ENCODE assay signal across 18 cellular contexts in genomic region chr15:65164139-65164538, GRCh38. TPM values are rescaled to one million over a fixed set of nuclear protein-coding genes. Genes with fewer than 3 reads are reported as not detected.
"Had no signal": no experiment of that assay in that cellular context is flagged by ENCODE, and none has a peak within 500 bp of the region (broad histone marks: within the 10 kb centered on the region; RNA-seq: fewer than 3 reads in every experiment).

No MANE protein-coding gene starts in this region.

- H3K4me1 ChIP-seq: esophagus squamous epithelium had no signal

- H3K9me3 Mint-ChIP-seq: effector memory CD8-positive, alpha-beta T cell; naive thymus-derived CD8-positive, alpha-beta T cell; neural crest cell; stimulated activated effector memory CD8-positive, alpha-beta T cell treated with anti-CD3 and anti-CD28 coated beads, Interleukin-12 subunit alpha, Interleukin-12 subunit beta, amount 100 ng/mL, for 72 hours; stimulated activated naive CD8-positive, alpha-beta T cell treated with anti-CD3 and anti-CD28 coated beads, Interleukin-15, Interleukin-2, amounts not matched to agents 100 ng/mL and 50 ng/mL, for 24 hours; type B pancreatic cell had no signal

- DNase-seq: central memory CD4-positive, alpha-beta T cell; cortex of kidney; effector memory CD8-positive, alpha-beta T cell; esophagus squamous epithelium; foreskin fibroblast; heart left ventricle; naive thymus-derived CD8-positive, alpha-beta T cell; right cardiac atrium; stimulated activated CD4-positive, alpha-beta T cell treated with anti-CD3 and anti-CD28 coated beads, Interleukin-4, amount 100 ng/mL, for 1 hour; stimulated activated CD8-positive, alpha-beta memory T cell treated with anti-CD3 and anti-CD28 coated beads, Interleukin-4, amount 100 ng/mL, for 48 hours had no signal

- H3K4me3 ChIP-seq: esophagus squamous epithelium, heart left ventricle, smooth muscle cell had no signal

- H3K4me1 Mint-ChIP-seq: neural crest cell; stimulated activated effector memory CD8-positive, alpha-beta T cell treated with anti-CD3 and anti-CD28 coated beads, Interleukin-12 subunit alpha, Interleukin-12 subunit beta, amount 100 ng/mL, for 72 hours had no signal

- ATAC-seq: effector memory CD8-positive, alpha-beta T cell; heart left ventricle; naive thymus-derived CD8-positive, alpha-beta T cell; right cardiac atrium; stimulated activated effector memory CD8-positive, alpha-beta T cell treated with anti-CD3 and anti-CD28 coated beads, Interleukin-12 subunit alpha, Interleukin-12 subunit beta, amount 100 ng/mL, for 72 hours had no signal

- H3K9me3 ChIP-seq: esophagus squamous epithelium, heart left ventricle had no signal

- H3K27ac Mint-ChIP-seq: effector memory CD8-positive, alpha-beta T cell; stimulated activated effector memory CD8-positive, alpha-beta T cell treated with anti-CD3 and anti-CD28 coated beads, Interleukin-12 subunit alpha, Interleukin-12 subunit beta, amount 100 ng/mL, for 72 hours; stimulated activated naive CD8-positive, alpha-beta T cell treated with anti-CD3 and anti-CD28 coated beads, Interleukin-15, Interleukin-2, amounts not matched to agents 100 ng/mL and 50 ng/mL, for 24 hours; type B pancreatic cell had no signal

- H3K27ac ChIP-seq: epithelial cell of prostate, esophagus squamous epithelium, heart left ventricle had no signal

- H3K4me3 Mint-ChIP-seq: effector memory CD8-positive, alpha-beta T cell; naive thymus-derived CD8-positive, alpha-beta T cell; neural crest cell; stimulated activated effector memory CD8-positive, alpha-beta T cell treated with anti-CD3 and anti-CD28 coated beads, Interleukin-12 subunit alpha, Interleukin-12 subunit beta, amount 100 ng/mL, for 72 hours; stimulated activated naive CD8-positive, alpha-beta T cell treated with anti-CD3 and anti-CD28 coated beads, Interleukin-15, Interleukin-2, amounts not matched to agents 100 ng/mL and 50 ng/mL, for 24 hours; type B pancreatic cell had no signal

- H3K27me3 Mint-ChIP-seq: effector memory CD8-positive, alpha-beta T cell; naive thymus-derived CD8-positive, alpha-beta T cell; stimulated activated naive CD8-positive, alpha-beta T cell treated with anti-CD3 and anti-CD28 coated beads, Interleukin-15, Interleukin-2, amounts not matched to agents 100 ng/mL and 50 ng/mL, for 24 hours; type B pancreatic cell had no signal

- H3K4me2 ChIP-seq: smooth muscle cell had no signal

- H3K27me3 ChIP-seq: esophagus squamous epithelium, heart left ventricle had no signal

RNA-seq across cellular contexts. Expression of gene CILP, which starts 47.1 kb away (rescaled TPM):
- total RNA-seq: kidney epithelial cell, lung microvascular endothelial cell had no signal
